In genomic region chr11:75506827-75507226, GRCh38 we compare ENCODE assay signal across 17 cellular contexts. TPM values are rescaled to one million over a fixed set of nuclear protein-coding genes. Genes with fewer than 3 reads are reported as not detected.
DNase-seq lines count a peak whose midpoint lies in the region; ATAC-seq, FAIRE-seq and TF ChIP-seq lines count a peak whose summit lies in the region.
"Had no signal": no experiment of that assay in that cellular context is flagged by ENCODE, and none has a peak within 500 bp of the region (broad histone marks: within the 10 kb centered on the region; RNA-seq: fewer than 3 reads in every experiment).

No MANE protein-coding gene starts in this region.

- no peaks in the 10 kb centered on the region for H3K79me2 ChIP-seq in osteoblast (ENCODE audit: insufficient read depth, low read length)

- no peak for FAIRE-seq in urothelium cell line (lab: Jason Lieb, UNC)

- no peak for ATAC-seq in HG03571 (IDR thresholded peaks at IDR 0.05; ENCODE audit: unreplicated experiment)
- ATAC-seq: CD8-positive, alpha-beta T cell; HCT116 had no signal

- no peak overlapping the region for H3K4me2 ChIP-seq in osteoblast (ENCODE audit: insufficient read depth, low read length)

- no peak for DNase-seq in activated CD4-positive, alpha-beta memory T cell treated with anti-CD3 and anti-CD28 coated beads, Interleukin-2, amount 10 ng/mL, durations not matched to agents 7 days and 5 days
- DNase-seq in activated CD4-positive, alpha-beta memory T cell treated with anti-CD3 and anti-CD28 coated beads for 36 hours: no peak
- no peak for DNase-seq in WERI-Rb-1
- peak; percentile 48 for DNase-seq in osteoblast (ENCODE audit: insufficient read length, low spot score, missing footprints)
- DNase-seq in uterus: no peak
- DNase-seq in urothelium cell line (ENCODE audit: low spot score): no peak
- DNase-seq in KBM-7: no peak
- DNase-seq: CD8-positive, alpha-beta T cell; DND-41; GDM1; GM23248; NCI-H1092 treated with DMSO at 0.1 percent for 48 hours; NCI-H1694 treated with DMSO at 0.1 percent for 48 hours; NCI-H446 treated with DMSO at 0.1 percent for 48 hours; NCI-H748 treated with DMSO at 0.1 percent for 48 hours had no signal

- no peaks in the 10 kb centered on the region for H3K27me3 ChIP-seq in WERI-Rb-1 (ENCODE audit: insufficient read depth, low read depth, severe bottlenecking)
- H3K27me3 ChIP-seq in osteoblast (ENCODE audit: insufficient read depth, low read length): no peaks in the 10 kb centered on the region
- H3K27me3 ChIP-seq in uterus: no peaks in the 10 kb centered on the region

- intact Hi-C loops in activated CD4-positive, alpha-beta memory T cell treated with anti-CD3 and anti-CD28 coated beads for 36 hours (cut with micrococcal nuclease): no loop called here
- intact Hi-C loops in uterus (cut with DNase I; ENCODE audit: low total_unique reads): no loop called here

- H3K4me1 ChIP-seq in osteoblast (ENCODE audit: insufficient read depth, low read length): no peaks in the 10 kb centered on the region
- no peaks in the 10 kb centered on the region for H3K4me1 ChIP-seq in uterus

- CTCF ChIA-PET in activated CD4-positive, alpha-beta memory T cell treated with anti-CD3 and anti-CD28 coated beads, Interleukin-2, amount 10 ng/mL, durations not matched to agents 7 days and 5 days (lab: Charles Lee): interaction anchor here (1.1 kb wide), 1 partner anchor 18 kb away, joined by 3 read pairs; the partner anchor contains the start of gene GDPD5
- CTCF ChIA-PET in activated CD4-positive, alpha-beta memory T cell treated with anti-CD3 and anti-CD28 coated beads for 36 hours (lab: Charles Lee): interaction anchor here (1.3 kb wide), 1 partner anchor 10 kb away, joined by 3 read pairs; no protein-coding TSS in a partner anchor

- H4K20me1 ChIP-seq in osteoblast (ENCODE audit: insufficient read depth, low read length): peaks cover 2% of the 10 kb centered on the region

- H3K36me3 ChIP-seq in WERI-Rb-1 (no peaks in the 10 kb centered on the region; the same call in 1 of the 2 replicates), osteoblast (ENCODE audit: insufficient read depth, low read length) (no peaks in the 10 kb centered on the region), uterus (no peaks in the 10 kb centered on the region)

- in situ Hi-C loops in KBM-7 (cut with MboI; ENCODE audit: low pct_unique_long_range_greater_than_20kb, low sequenced_read_pairs): no loop called here

- H2AFZ ChIP-seq in osteoblast (ENCODE audit: low read length): no peak overlapping the region
- H2AFZ ChIP-seq: GM23248 had no signal

- no peak for TF ChIP-seq POLR2A in uterus (IDR thresholded peaks at IDR 0.05)

- H3K4me3 Mint-ChIP-seq in activated CD4-positive, alpha-beta memory T cell treated with anti-CD3 and anti-CD28 coated beads, Interleukin-2, amount 10 ng/mL, durations not matched to agents 7 days and 5 days: no peak overlapping the region
- H3K4me3 Mint-ChIP-seq in activated CD4-positive, alpha-beta memory T cell treated with anti-CD3 and anti-CD28 coated beads for 36 hours: no peak overlapping the region
- H3K4me3 Mint-ChIP-seq: CD8-positive, alpha-beta T cell had no signal

- H3K9me3 ChIP-seq in WERI-Rb-1 (ENCODE audit: severe bottlenecking) (no peaks in the 10 kb centered on the region), osteoblast (ENCODE audit: low read depth, low read length) (no peaks in the 10 kb centered on the region), uterus (no peaks in the 10 kb centered on the region)

- no peaks in the 10 kb centered on the region for H3K9me3 Mint-ChIP-seq in activated CD4-positive, alpha-beta memory T cell treated with anti-CD3 and anti-CD28 coated beads, Interleukin-2, amount 10 ng/mL, durations not matched to agents 7 days and 5 days
- H3K9me3 Mint-ChIP-seq in activated CD4-positive, alpha-beta memory T cell treated with anti-CD3 and anti-CD28 coated beads for 36 hours: no peaks in the 10 kb centered on the region
- H3K9me3 Mint-ChIP-seq: CD8-positive, alpha-beta T cell had no signal

- TF ChIP-seq CTCF in WERI-Rb-1 (IDR thresholded peaks at IDR 0.05; ENCODE audit: low read depth, low read length) (no peak), osteoblast (IDR thresholded peaks at IDR 0.05; ENCODE audit: extremely low read depth, low read depth, low read length) (no peak), uterus (IDR thresholded peaks at IDR 0.05) (no peak)

- no peaks in the 10 kb centered on the region for H3K27me3 Mint-ChIP-seq in activated CD4-positive, alpha-beta memory T cell treated with anti-CD3 and anti-CD28 coated beads, Interleukin-2, amount 10 ng/mL, durations not matched to agents 7 days and 5 days
- H3K27me3 Mint-ChIP-seq in activated CD4-positive, alpha-beta memory T cell treated with anti-CD3 and anti-CD28 coated beads for 36 hours: no peaks in the 10 kb centered on the region

- H3K27ac ChIP-seq in WERI-Rb-1 (peak overlapping the region; percentile 86), osteoblast (ENCODE audit: low read depth, low read length) (no peak overlapping the region), uterus (peak overlapping the region; percentile 62 to 78)
- H3K27ac ChIP-seq: GM23248 had no signal

- H3K4me3 ChIP-seq in WERI-Rb-1 (ENCODE audit: low read depth, low read length) (peak overlapping the region; percentile 4; the same call in 1 of the 2 replicates), osteoblast (ENCODE audit: insufficient read depth, low read length) (no peak overlapping the region), uterus (no peak overlapping the region)
- H3K4me3 ChIP-seq: GM23248 had no signal

- POLR2A ChIA-PET in activated CD4-positive, alpha-beta memory T cell treated with anti-CD3 and anti-CD28 coated beads, Interleukin-2, amount 10 ng/mL, durations not matched to agents 7 days and 5 days (lab: Charles Lee): interaction anchor here (0.6 to 4.0 kb wide), 3 partner anchors 12 to 17 kb away, joined by 3 to 29 read pairs (median 8); partner anchors contain the start of gene GDPD5
- POLR2A ChIA-PET in activated CD4-positive, alpha-beta memory T cell treated with anti-CD3 and anti-CD28 coated beads for 36 hours (lab: Charles Lee): no interaction called here

- peaks cover 57% of the 10 kb centered on the region for H3K4me1 Mint-ChIP-seq in activated CD4-positive, alpha-beta memory T cell treated with anti-CD3 and anti-CD28 coated beads, Interleukin-2, amount 10 ng/mL, durations not matched to agents 7 days and 5 days
- H3K4me1 Mint-ChIP-seq in activated CD4-positive, alpha-beta memory T cell treated with anti-CD3 and anti-CD28 coated beads for 36 hours (ENCODE audit: low read depth): peaks cover 62% of the 10 kb centered on the region

- H3K27ac Mint-ChIP-seq in activated CD4-positive, alpha-beta memory T cell treated with anti-CD3 and anti-CD28 coated beads, Interleukin-2, amount 10 ng/mL, durations not matched to agents 7 days and 5 days: peak overlapping the region; percentile 94
- no peak overlapping the region for H3K27ac Mint-ChIP-seq in activated CD4-positive, alpha-beta memory T cell treated with anti-CD3 and anti-CD28 coated beads for 36 hours

- peaks cover 14% of the 10 kb centered on the region for H3K36me3 Mint-ChIP-seq in activated CD4-positive, alpha-beta memory T cell treated with anti-CD3 and anti-CD28 coated beads, Interleukin-2, amount 10 ng/mL, durations not matched to agents 7 days and 5 days (ENCODE audit: low read depth)
- no peaks in the 10 kb centered on the region for H3K36me3 Mint-ChIP-seq in activated CD4-positive, alpha-beta memory T cell treated with anti-CD3 and anti-CD28 coated beads for 36 hours
- H3K36me3 Mint-ChIP-seq: CD8-positive, alpha-beta T cell had no signal

RNA-seq across cellular contexts. Expression of gene GDPD5, which starts 18.9 kb away (rescaled TPM):
- total RNA-seq in activated CD4-positive, alpha-beta memory T cell treated with anti-CD3 and anti-CD28 coated beads, Interleukin-2, amount 10 ng/mL, durations not matched to agents 7 days and 5 days: 100 to 1,000 TPM; 107 to 109 TPM
- 10 to 100 TPM; 26.5 to 32.0 TPM for total RNA-seq in activated CD4-positive, alpha-beta memory T cell treated with anti-CD3 and anti-CD28 coated beads for 36 hours
- total RNA-seq in osteoblast (13.4 and 14.1 TPM in 2 replicates), uterus (10 to 100 TPM in 3 of 4 donors, 1 to 10 TPM in 1; 9.6 to 52.9 (median 28.2) TPM)

RNA-seq across cellular contexts. Expression of gene SERPINH1, which starts 55.2 kb away (rescaled TPM):
- total RNA-seq in activated CD4-positive, alpha-beta memory T cell treated with anti-CD3 and anti-CD28 coated beads, Interleukin-2, amount 10 ng/mL, durations not matched to agents 7 days and 5 days: 10 to 100 TPM; 12.2 to 13.3 TPM
- total RNA-seq in activated CD4-positive, alpha-beta memory T cell treated with anti-CD3 and anti-CD28 coated beads for 36 hours: 10 to 100 TPM; 15.2 to 17.4 TPM
- total RNA-seq in osteoblast: 1,145 and 1,318 TPM in 2 replicates
- total RNA-seq in uterus: 100 to 1,000 TPM; 134 to 847 (median 280) TPM

Comparison
In these comparisons a context has a peak if more than half of its experiments do, and no peak if none do; other contexts are left out.
1. RNA of gene SERPINH1, which starts 55.2 kb away (total RNA-seq): 1,145 to 1,318 TPM in osteoblast and 134 to 847 TPM in uterus; 15.2 to 17.4 TPM in activated CD4-positive, alpha-beta memory T cell treated with anti-CD3 and anti-CD28 coated beads for 36 hours and 12.2 to 13.3 TPM in activated CD4-positive, alpha-beta memory T cell treated with anti-CD3 and anti-CD28 coated beads, Interleukin-2, amount 10 ng/mL, durations not matched to agents 7 days and 5 days; every median in the first group is over 4 times any median in the second.